8 cellular contexts compared by ENCODE assay signal in the genomic region with DNA sequence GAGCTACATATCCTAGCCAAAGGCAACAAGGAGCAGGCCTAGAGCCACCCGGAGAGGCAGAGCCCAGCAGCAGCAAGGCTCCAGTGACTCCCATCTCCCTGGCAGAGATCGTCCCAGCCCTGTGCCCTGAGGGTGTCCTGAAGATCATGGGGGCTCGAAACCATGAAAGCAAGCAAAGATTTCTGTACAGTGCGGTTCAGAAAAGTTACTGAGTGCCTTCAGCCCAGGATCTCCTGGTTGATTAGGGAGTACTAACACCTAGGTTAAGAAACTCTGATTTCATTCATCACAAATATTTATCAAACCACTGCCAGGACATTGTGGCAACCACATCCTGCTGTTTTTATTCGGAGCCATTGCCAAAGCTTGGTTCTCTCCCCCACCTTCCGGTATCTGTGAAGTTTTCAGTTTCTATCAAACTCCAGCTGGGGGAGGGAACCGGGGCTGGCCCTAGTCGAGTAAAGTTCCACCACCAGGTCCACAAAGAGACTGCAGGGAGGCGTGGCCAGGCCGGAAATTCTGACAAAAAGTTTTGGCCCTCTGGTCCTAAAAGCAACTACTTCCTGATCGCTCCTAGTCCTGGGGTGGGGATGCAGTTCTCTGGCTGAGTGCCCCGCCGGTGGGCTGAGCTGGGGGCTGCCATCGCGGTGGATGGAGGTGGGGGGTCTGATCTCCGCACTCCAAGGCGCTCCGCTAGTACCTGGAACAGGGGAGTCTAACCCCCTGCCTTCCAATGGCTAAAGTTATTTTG. TPM values are rescaled to one million over a fixed set of nuclear protein-coding genes. Genes with fewer than 3 reads are reported as not detected.
A peak's percentile ranks its signal among the peaks of the same experiment; 100 is the strongest.
DNase-seq lines count a peak whose midpoint lies in the region; TF ChIP-seq lines count a peak whose summit lies in the region.

No MANE protein-coding gene starts in this region.

- H3K4me3 ChIP-seq in GM12864 (ENCODE audit: low read depth, low read length): peak overlapping the region; percentile 89
- peak overlapping the region; percentile 78 for H3K4me3 ChIP-seq in H7 (ENCODE audit: insufficient read depth, low read depth, low read length)
- H3K4me3 ChIP-seq in choroid plexus epithelial cell (ENCODE audit: low read depth, low read length): peak overlapping the region; percentile 87

- no peaks in the 10 kb centered on the region for H3K27me3 ChIP-seq in H7 (ENCODE audit: control insufficient read depth, insufficient read depth, low read length)

- peaks cover 4% of the 10 kb centered on the region; the same call in 1 of the 2 replicates for H3K36me3 ChIP-seq in H7 (replicated peaks; ENCODE audit: control insufficient read depth, insufficient read depth, low read length)

- peak; percentile 16 for TF ChIP-seq CTCF in GM12864 (IDR thresholded peaks at IDR 0.05; ENCODE audit: low read depth, low read length, missing control alignments)
- peak; percentile 49 for TF ChIP-seq CTCF in choroid plexus epithelial cell (conservative IDR thresholded peaks at IDR 0.05; ENCODE audit: low read depth, low read length)

- DNase-seq in GM12864 (ENCODE audit: low read depth) (peak; percentile 92), H7 (peak; percentile 87), LoVo (ENCODE audit: low spot score) (peak; percentile 73), choroid plexus epithelial cell (ENCODE audit: low read depth) (peak; percentile 92), kidney tubule cell (ENCODE audit: low spot score) (peak; percentile 95), DMS153 (lab: John Stamatoyannopoulos, UW) (no peak)
- peak; percentile 79 for DNase-seq in activated CD4-positive, alpha-beta T cell treated with anti-CD3 and anti-CD28 coated beads for 1 hour
- DNase-seq in stimulated activated CD4-positive, alpha-beta T cell treated with anti-CD3 and anti-CD28 coated beads, Interleukin-1b, Interleukin-23, amount 100 ng/mL, for 24 hours (ENCODE audit: low read depth in 4 of 4, low spot score in 1 of 4): peak; percentile 54 to 89 (median 72)

RNA-seq across cellular contexts. Expression of gene RAB43, which starts 1.2 kb away (rescaled TPM):
- total RNA-seq in H7 (2014; rRNA removed; shearing (Covaris generic)): 31.9 and 39.4 TPM in 2 replicates

RNA-seq across cellular contexts. Expression of gene ISY1, which starts 40.4 kb away (rescaled TPM):
- 24.1 and 26.2 TPM in 2 replicates for total RNA-seq in H7 (2014; rRNA removed; shearing (Covaris generic))

RNA-seq across cellular contexts. Expression of gene GP9, which starts 59.9 kb away (rescaled TPM):
- total RNA-seq in H7 (2014; rRNA removed; shearing (Covaris generic)): not detected in 2 replicates
